ENCODE assay signal across 15 cellular contexts in genomic region chr9:137451976-137452760, GRCh38. TPM values are rescaled to one million over a fixed set of nuclear protein-coding genes. Genes with fewer than 3 reads are reported as not detected.
A peak's percentile ranks its signal among the peaks of the same experiment; 100 is the strongest.
DNase-seq lines count a peak whose midpoint lies in the region; ATAC-seq and TF ChIP-seq lines count a peak whose summit lies in the region.
"Had no signal": no experiment of that assay in that cellular context is flagged by ENCODE, and none has a peak within 500 bp of the region (broad histone marks: within the 10 kb centered on the region; RNA-seq: fewer than 3 reads in every experiment).

No MANE protein-coding gene starts in this region.

- no peaks in the 10 kb centered on the region for H3K27me3 ChIP-seq in CD4-positive, alpha-beta T cell (ENCODE audit: control insufficient read depth, insufficient read depth, low read length)
- no peaks in the 10 kb centered on the region for H3K27me3 ChIP-seq in HL-60 (ENCODE audit: insufficient read depth, poor library complexity, severe bottlenecking)
- peaks cover 19% of the 10 kb centered on the region for H3K27me3 ChIP-seq in neutrophil
- no peaks in the 10 kb centered on the region for H3K27me3 ChIP-seq in MG63
- H3K27me3 ChIP-seq: gastroesophageal sphincter had no signal

- CTCF ChIA-PET in CD4-positive, alpha-beta T cell (lab: Charles Lee), result no interaction called here

- no peaks in the 10 kb centered on the region for H3K27me3 Mint-ChIP-seq in CD4-positive, alpha-beta T cell
- H3K27me3 Mint-ChIP-seq in dendritic cell treated with granulocyte-macrophage colony-stimulating factor and Interleukin-4, amounts not matched to agents 40 ng/mL and 50 ng/mL, for 4 days, result no peaks in the 10 kb centered on the region
- H3K27me3 Mint-ChIP-seq: naive B cell had no signal

- no peak for ATAC-seq in CD4-positive, alpha-beta T cell (ENCODE audit: poor library complexity)
- ATAC-seq: gastroesophageal sphincter had no signal

- TF ChIP-seq CTCF in CD4-positive, alpha-beta T cell (IDR thresholded peaks at IDR 0.05), result no peak
- TF ChIP-seq CTCF in HL-60 (IDR thresholded peaks at IDR 0.05; ENCODE audit: insufficient read depth, low read length), result no peak
- TF ChIP-seq CTCF in neutrophil (IDR thresholded peaks at IDR 0.05), result no peak

- H3K4me3 Mint-ChIP-seq in CD4-positive, alpha-beta T cell, result peak overlapping the region; percentile 63
- no peak overlapping the region for H3K4me3 Mint-ChIP-seq in dendritic cell treated with granulocyte-macrophage colony-stimulating factor and Interleukin-4, amounts not matched to agents 40 ng/mL and 50 ng/mL, for 4 days

- no peak overlapping the region for H3K27ac ChIP-seq in CD4-positive, alpha-beta T cell (ENCODE audit: low read depth, low read length)
- H3K27ac ChIP-seq in HL-60 (replicated peaks), result peak overlapping the region; percentile 43
- H3K27ac ChIP-seq in neutrophil, result peak overlapping the region; percentile 48
- H3K27ac ChIP-seq: gastroesophageal sphincter had no signal

- H3K36me3 ChIP-seq in neutrophil (no peaks in the 10 kb centered on the region), MG63 (peaks cover 16% of the 10 kb centered on the region)

- H3K9me3 Mint-ChIP-seq in CD4-positive, alpha-beta T cell, result no peaks in the 10 kb centered on the region
- no peaks in the 10 kb centered on the region for H3K9me3 Mint-ChIP-seq in dendritic cell treated with granulocyte-macrophage colony-stimulating factor and Interleukin-4, amounts not matched to agents 40 ng/mL and 50 ng/mL, for 4 days

- peak in 1 of 10 experiments; percentile 10 for DNase-seq in CD4-positive, alpha-beta T cell
- DNase-seq in HL-60 (ENCODE audit: low read depth in 1 of 2, low spot score in 1 of 2), result peak; percentile 78 to 94
- no peak for DNase-seq in epidermal melanocyte (ENCODE audit: insufficient read length, low spot score)
- no peak for DNase-seq in head of caudate nucleus
- DNase-seq in MG63, result no peak
- DNase-seq: Caco-2, kidney glomerular epithelial cell, MV-4-11, naive B cell, NCI-H2227 treated with DMSO at 0.1 percent for 48 hours, SW 1271 had no signal

- H3K4me1 Mint-ChIP-seq in CD4-positive, alpha-beta T cell (ENCODE audit: low read depth), result peaks cover 43% of the 10 kb centered on the region
- peaks cover 90% of the 10 kb centered on the region for H3K4me1 Mint-ChIP-seq in dendritic cell treated with granulocyte-macrophage colony-stimulating factor and Interleukin-4, amounts not matched to agents 40 ng/mL and 50 ng/mL, for 4 days (ENCODE audit: low read depth)

- peaks cover 15 to 21% of the 10 kb centered on the region in 2 experiments for H3K4me1 ChIP-seq in neutrophil (ENCODE audit: control insufficient read depth in 1 of 2, insufficient read depth in 1 of 2, low read depth in 1 of 2, low read length in 1 of 2)

- intact Hi-C loops in CD4-positive, alpha-beta T cell (cut with DNase I, micrococcal nuclease), result loop anchor here in 1 of 2 experiments (1.0 to 10.0 kb wide), 2 partner anchors 8 to 657 kb away; partner anchors contain the start of genes CCDC183 and TMEM141
- intact Hi-C loops in dendritic cell treated with granulocyte-macrophage colony-stimulating factor and Interleukin-4, amounts not matched to agents 40 ng/mL and 50 ng/mL, for 4 days (cut with micrococcal nuclease), result no loop called here
- intact Hi-C loops in head of caudate nucleus (cut with DNase I), result no loop called here

- H3K36me3 Mint-ChIP-seq in CD4-positive, alpha-beta T cell (ENCODE audit: low read depth), result peaks cover 20% of the 10 kb centered on the region
- H3K36me3 Mint-ChIP-seq in dendritic cell treated with granulocyte-macrophage colony-stimulating factor and Interleukin-4, amounts not matched to agents 40 ng/mL and 50 ng/mL, for 4 days (ENCODE audit: low read depth), result peaks cover 77% of the 10 kb centered on the region
- H3K36me3 Mint-ChIP-seq: naive B cell had no signal

- POLR2A ChIA-PET in CD4-positive, alpha-beta T cell (lab: Charles Lee), result interaction anchor here (1.0 kb wide), 1 partner anchor 9 kb away, joined by 5 read pairs; no protein-coding TSS in a partner anchor

- H3K4me3 ChIP-seq in HL-60 (replicated peaks; ENCODE audit: insufficient read depth, low read length), result no peak overlapping the region
- H3K4me3 ChIP-seq in neutrophil (ENCODE audit: low read depth in 1 of 2, low read length in 1 of 2), result no peak overlapping the region
- H3K4me3 ChIP-seq in MG63, result no peak overlapping the region
- H3K4me3 ChIP-seq: gastroesophageal sphincter had no signal

- no peaks in the 10 kb centered on the region for H3K9me3 ChIP-seq in CD4-positive, alpha-beta T cell (ENCODE audit: control insufficient read depth, low read length)
- H3K9me3 ChIP-seq in neutrophil (no peaks in the 10 kb centered on the region), MG63 (no peaks in the 10 kb centered on the region)
- H3K9me3 ChIP-seq: Caco-2, gastroesophageal sphincter had no signal

- H3K27ac Mint-ChIP-seq in CD4-positive, alpha-beta T cell, result peak overlapping the region; percentile 36
- peak overlapping the region; percentile 98 for H3K27ac Mint-ChIP-seq in dendritic cell treated with granulocyte-macrophage colony-stimulating factor and Interleukin-4, amounts not matched to agents 40 ng/mL and 50 ng/mL, for 4 days

RNA-seq across cellular contexts. Expression of gene NSMF, which starts 7.0 kb away (rescaled TPM):
- total RNA-seq in CD4-positive, alpha-beta T cell, result 100 to 1,000 TPM; 104 to 109 TPM
- 21.7 and 29.1 TPM in 2 replicates for total RNA-seq in MG63 (2014; rRNA removed; shearing (Covaris generic); ENCODE audit: low replicate concordance)

RNA-seq across cellular contexts. Expression of gene ENTPD8, which starts 11.0 kb away (rescaled TPM):
- total RNA-seq in CD4-positive, alpha-beta T cell, result not detected
- total RNA-seq in MG63 (2014; rRNA removed; shearing (Covaris generic); ENCODE audit: low replicate concordance), result not detected in 2 replicates
- total RNA-seq: skeletal muscle tissue had no signal

RNA-seq across cellular contexts. Expression of gene NOXA1, which starts 29.0 kb away (rescaled TPM):
- total RNA-seq in CD4-positive, alpha-beta T cell, result 1 to 10 TPM; 6.7 to 7.7 TPM
- total RNA-seq in MG63 (2014; rRNA removed; shearing (Covaris generic); ENCODE audit: low replicate concordance), result not detected in 2 replicates

RNA-seq across cellular contexts. Expression of gene EXD3, which starts 29.2 kb away (rescaled TPM):
- 10 to 100 TPM; 14.9 to 16.9 TPM for total RNA-seq in CD4-positive, alpha-beta T cell
- total RNA-seq in MG63 (2014; rRNA removed; shearing (Covaris generic); ENCODE audit: low replicate concordance), result 1.2 TPM in 2 replicates

Comparison
In these comparisons a context has a peak if more than half of its experiments do, and no peak if none do; other contexts are left out.
1. DNase-seq: peak in HL-60 (2 of 2); none in epidermal melanocyte (single experiment), head of caudate nucleus (0 of 42) and MG63 (single experiment).